8 cellular contexts compared by ENCODE assay signal in the genomic region with DNA sequence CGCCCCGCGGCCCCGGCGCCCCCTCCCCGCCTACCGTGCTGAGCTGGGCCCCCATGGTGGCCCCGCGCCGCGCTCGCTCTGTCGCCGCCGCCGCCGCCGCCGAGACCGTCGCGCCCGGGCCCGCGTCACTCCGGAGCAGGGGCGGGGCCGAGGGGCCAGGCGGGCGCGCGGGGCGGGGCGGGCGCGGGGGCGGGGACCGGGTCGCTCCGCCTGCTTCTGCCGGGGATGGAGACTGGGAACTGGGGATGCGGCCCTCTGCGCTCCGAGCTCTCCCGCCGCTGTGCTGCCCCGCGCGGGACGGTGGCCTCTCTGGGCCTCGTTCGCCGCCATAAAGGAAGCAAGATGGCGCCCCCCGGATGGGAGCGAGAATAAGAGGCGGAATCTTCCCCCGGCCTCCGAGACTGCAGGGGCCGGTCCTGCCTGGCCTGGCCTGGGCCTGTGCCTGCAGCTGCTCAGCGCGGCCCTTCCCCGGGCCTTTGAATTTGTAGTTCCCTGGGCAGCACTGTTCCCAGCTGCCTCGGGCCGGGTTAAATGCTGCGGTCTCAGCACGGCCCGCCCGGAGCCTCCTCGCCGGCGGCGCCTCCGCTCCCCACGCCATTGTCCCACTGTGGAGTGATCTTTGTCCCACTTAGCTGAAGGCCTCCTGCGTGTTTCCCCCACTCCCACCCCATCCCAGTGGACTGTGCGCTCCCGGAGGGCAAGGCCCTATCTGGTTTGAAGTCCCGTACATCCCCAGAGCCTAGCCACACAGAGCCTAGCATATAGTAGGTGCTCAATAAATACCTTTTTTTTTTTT. TPM values are rescaled to one million over a fixed set of nuclear protein-coding genes. Genes with fewer than 3 reads are reported as not detected.
A peak's percentile ranks its signal among the peaks of the same experiment; 100 is the strongest.
DNase-seq lines count a peak whose midpoint lies in the region; ATAC-seq and TF ChIP-seq lines count a peak whose summit lies in the region.

Gene CYB5R3, minus strand, starts transcription at position 132 of the 796 bp plus-strand sequence. Its CDS starts 77 bp downstream, at position 55.

- DNase-seq in AML-193 (lab: John Stamatoyannopoulos, UW) = peak; percentile 48 to 61
- DNase-seq in NOMO-1 treated with DMSO at 0.1 percent for 48 hours (lab: John Stamatoyannopoulos, UW; ENCODE audit: unreplicated experiment) = peak; percentile 90
- peak; percentile 83 for DNase-seq in activated CD8-positive, alpha-beta memory T cell treated with anti-CD3 and anti-CD28 coated beads, Interleukin-2, amount 10 ng/mL, durations not matched to agents 7 days and 5 days
- DNase-seq in mesendoderm = peak; percentile 93
- peak; percentile 67 for DNase-seq in stimulated activated CD8-positive, alpha-beta memory T cell treated with anti-CD3 and anti-CD28 coated beads, Interleukin-12 subunit alpha, Interleukin-12 subunit beta, amount 100 ng/mL, for 4 hours (ENCODE audit: low read depth)

- H3K27ac ChIP-seq in mesendoderm (ENCODE audit: low read depth, low read length) = peak within 1 kb of the TSS; percentile 36

- H3K36me3 Mint-ChIP-seq in activated CD8-positive, alpha-beta memory T cell treated with anti-CD3 and anti-CD28 coated beads, Interleukin-2, amount 10 ng/mL, durations not matched to agents 7 days and 5 days = peaks cover 2% of the 10 kb centered on the region

- H3K4me3 ChIP-seq in endocrine pancreas (ENCODE audit: control insufficient read depth, insufficient read depth, low read length) (peak within 1 kb of the TSS; percentile 59), mesendoderm (ENCODE audit: low read length) (peak within 1 kb of the TSS; percentile 64)

- peak within 1 kb of the TSS; percentile 100 for H3K4me3 Mint-ChIP-seq in activated CD8-positive, alpha-beta memory T cell treated with anti-CD3 and anti-CD28 coated beads, Interleukin-2, amount 10 ng/mL, durations not matched to agents 7 days and 5 days

- H3K4ac ChIP-seq in mesendoderm (ENCODE audit: low read depth, low read length) = peak within 1 kb of the TSS; percentile 39

- H3K4me1 ChIP-seq in endocrine pancreas (ENCODE audit: control insufficient read depth, insufficient read depth, low read length) (no peaks in the 10 kb centered on the region), mesendoderm (ENCODE audit: control insufficient read depth, low read depth, low read length) (peaks cover 6% of the 10 kb centered on the region)

- no peak within 1 kb of the TSS for H2BK5ac ChIP-seq in mesendoderm (ENCODE audit: low read length)

- H3K79me1 ChIP-seq in mesendoderm (ENCODE audit: low read length) = peaks cover 14% of the 10 kb centered on the region

- no peak within 1 kb of the TSS for H4K5ac ChIP-seq in mesendoderm (ENCODE audit: low read length)

- H2AK5ac ChIP-seq in mesendoderm (ENCODE audit: low read length) = peak within 1 kb of the TSS; percentile 17

- ATAC-seq in HG03442 (IDR thresholded peaks at IDR 0.05; ENCODE audit: unreplicated experiment) = peak; percentile 52
- peak; percentile 84 for ATAC-seq in activated CD8-positive, alpha-beta memory T cell treated with anti-CD3 and anti-CD28 coated beads, Interleukin-2, amount 10 ng/mL, durations not matched to agents 7 days and 5 days

- H4K8ac ChIP-seq in mesendoderm (ENCODE audit: low read depth, low read length) = peak within 1 kb of the TSS; percentile 68

- no peaks in the 10 kb centered on the region for H3K9me3 ChIP-seq in endocrine pancreas (ENCODE audit: control insufficient read depth, low read length)

- peaks cover 15% of the 10 kb centered on the region for H3K4me1 Mint-ChIP-seq in activated CD8-positive, alpha-beta memory T cell treated with anti-CD3 and anti-CD28 coated beads, Interleukin-2, amount 10 ng/mL, durations not matched to agents 7 days and 5 days

- WGBS in mesendoderm (ENCODE audit: extremely low coverage, insufficient coverage, low lambda C conversion rate) = no CpG with 5 or more reads among the region's 79 CpGs

- H3K4me2 ChIP-seq in mesendoderm (ENCODE audit: low read length) = peak within 1 kb of the TSS; percentile 67

- H2BK120ac ChIP-seq in mesendoderm (ENCODE audit: low read depth, low read length) = no peak within 1 kb of the TSS

- H3K9me3 Mint-ChIP-seq in activated CD8-positive, alpha-beta memory T cell treated with anti-CD3 and anti-CD28 coated beads, Interleukin-2, amount 10 ng/mL, durations not matched to agents 7 days and 5 days (ENCODE audit: low read depth) = no peaks in the 10 kb centered on the region

- peak within 1 kb of the TSS; percentile 94 for H3K56ac ChIP-seq in mesendoderm (ENCODE audit: low read length)

- H3K9ac ChIP-seq in endocrine pancreas (ENCODE audit: control insufficient read depth, insufficient read depth, low read length) (peak within 1 kb of the TSS; percentile 81), mesendoderm (ENCODE audit: low read length) (peak within 1 kb of the TSS; percentile 77)

- H3K23ac ChIP-seq in mesendoderm (ENCODE audit: low read length) = peak within 1 kb of the TSS; percentile 74

- peaks cover 2% of the 10 kb centered on the region for H3K27me3 Mint-ChIP-seq in activated CD8-positive, alpha-beta memory T cell treated with anti-CD3 and anti-CD28 coated beads, Interleukin-2, amount 10 ng/mL, durations not matched to agents 7 days and 5 days

- TF ChIP-seq POLR2A in GM19099 (IDR thresholded peaks at IDR 0.05; ENCODE audit: extremely low read depth, insufficient read length, low read depth) = peak; percentile 80

- H3K36me3 ChIP-seq in endocrine pancreas (ENCODE audit: control insufficient read depth, insufficient read depth, low read length) (no peaks in the 10 kb centered on the region), mesendoderm (ENCODE audit: control insufficient read depth, insufficient read depth, low read length) (no peaks in the 10 kb centered on the region)

- H3K27me3 ChIP-seq in endocrine pancreas (ENCODE audit: control insufficient read depth, insufficient read depth, low read length) = no peaks in the 10 kb centered on the region
- H3K27me3 ChIP-seq in mesendoderm (ENCODE audit: insufficient read depth, low read length, poor library complexity) = no peaks in the 10 kb centered on the region

- CTCF ChIA-PET in activated CD8-positive, alpha-beta memory T cell treated with anti-CD3 and anti-CD28 coated beads, Interleukin-2, amount 10 ng/mL, durations not matched to agents 7 days and 5 days (lab: Charles Lee) = interaction anchor here (0.8 to 2.0 kb wide), 4 partner anchors 10 to 218 kb away, joined by 3 to 8 read pairs (median 4); partner anchors contain the start of gene POLDIP3

- H2BK15ac ChIP-seq in mesendoderm (replicated peaks; ENCODE audit: low read depth) = no peak within 1 kb of the TSS

- peaks cover 22% of the 10 kb centered on the region for H3K79me2 ChIP-seq in mesendoderm (ENCODE audit: control insufficient read depth, insufficient read depth, low read length)

- peak within 1 kb of the TSS; percentile 98 for H3K27ac Mint-ChIP-seq in activated CD8-positive, alpha-beta memory T cell treated with anti-CD3 and anti-CD28 coated beads, Interleukin-2, amount 10 ng/mL, durations not matched to agents 7 days and 5 days

- H3K18ac ChIP-seq in mesendoderm (ENCODE audit: low read length) = peak within 1 kb of the TSS; percentile 3

RNA-seq across cellular contexts. Expression of gene CYB5R3, which starts in this region (rescaled TPM):
- 10 to 100 TPM; 66.2 to 66.8 TPM for total RNA-seq in activated CD8-positive, alpha-beta memory T cell treated with anti-CD3 and anti-CD28 coated beads, Interleukin-2, amount 10 ng/mL, durations not matched to agents 7 days and 5 days
- 96.2 TPM for polyA plus RNA-seq in mesendoderm (2013, experiment 1 of 2)
- polyA plus RNA-seq in mesendoderm (2013, experiment 2 of 2) = 99.0 TPM

Comparison
In these comparisons a context has a peak if more than half of its experiments do, and no peak if none do; other contexts are left out.
1. Peak in every context shown above with its lines: DNase-seq, ATAC-seq, H3K4me3 ChIP-seq and H3K27ac ChIP-seq.